In the genomic region with DNA sequence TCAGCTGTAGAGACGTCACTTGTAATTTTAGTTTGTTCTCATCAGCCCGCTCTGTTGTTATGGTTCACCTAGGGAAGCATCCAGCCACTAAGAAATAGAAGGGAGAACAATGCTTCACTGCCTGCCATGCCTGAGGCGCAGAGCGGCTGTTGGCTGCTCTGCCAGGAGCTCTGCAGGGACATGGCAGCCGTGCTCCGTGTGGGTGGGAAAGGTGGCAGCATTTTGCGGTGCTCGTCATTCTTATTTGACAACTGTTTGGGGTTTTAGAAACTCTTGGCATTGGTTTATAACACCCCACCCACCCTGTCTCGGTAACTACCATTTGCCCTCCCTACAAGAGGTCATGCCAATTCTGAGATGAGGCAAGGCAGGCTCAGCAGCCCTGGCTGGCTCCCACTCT, we compare ENCODE assay signal across 17 cellular contexts.
A peak's percentile ranks its signal among the peaks of the same experiment; 100 is the strongest.
DNase-seq lines count a peak whose midpoint lies in the region; ATAC-seq, FAIRE-seq and TF ChIP-seq lines count a peak whose summit lies in the region.
"Had no signal": no experiment of that assay in that cellular context is flagged by ENCODE, and none has a peak within 500 bp of the region (broad histone marks: within the 10 kb centered on the region; RNA-seq: fewer than 3 reads in every experiment).

No MANE protein-coding gene starts in this region.

- peaks cover 30% of the 10 kb centered on the region for H3K4me1 Mint-ChIP-seq in chondrocyte (ENCODE audit: low read depth)

- DNase-seq in kidney (peak; percentile 74), renal cortical epithelial cell (ENCODE audit: low read depth) (peak; percentile 34), SW480 (ENCODE audit: low spot score) (no peak), smooth muscle cell (lab: John Stamatoyannopoulos, UW; ENCODE audit: unreplicated experiment) (no peak), chondrocyte (ENCODE audit: low spot score) (no peak)
- DNase-seq: CD8-positive, alpha-beta T cell; COR-L47; DND-41; GF-D8; HCEC 1CT; HFFc6 had no signal

- WGBS in esophagus, 2 donors = 51 to 67% methylated on average over 9 of the region's 9 CpGs
- 100% methylated on average over 9 of the region's 9 CpGs for WGBS in smooth muscle cell (ENCODE audit: low lambda C conversion rate)

- H3F3A ChIP-seq in smooth muscle cell (ENCODE audit: low read depth) = peaks cover 19% of the 10 kb centered on the region

- FAIRE-seq in kidney (lab: Jason Lieb, UNC) = no peak
- FAIRE-seq: A549, GM19239 had no signal

- H3K4me3 ChIP-seq in esophagus (ENCODE audit: low read depth in 1 of 2, low read length in 2 of 2) (no peak overlapping the region), kidney (ENCODE audit: low read length in 2 of 2) (no peak overlapping the region), smooth muscle cell (no peak overlapping the region)
- H3K4me3 ChIP-seq: A549 had no signal

- H3K4me2 ChIP-seq in smooth muscle cell = no peak overlapping the region
- H3K4me2 ChIP-seq: A549 had no signal

- H3K9me3 Mint-ChIP-seq in chondrocyte (ENCODE audit: low read depth) = no peaks in the 10 kb centered on the region
- H3K9me3 Mint-ChIP-seq: CD14-positive monocyte; CD8-positive, alpha-beta T cell; HFFc6 had no signal

- ATAC-seq in GM21447 (IDR thresholded peaks at IDR 0.05; ENCODE audit: unreplicated experiment) = no peak
- ATAC-seq: A549; CD8-positive, alpha-beta T cell had no signal

- no peak overlapping the region for H3K27ac Mint-ChIP-seq in chondrocyte (ENCODE audit: unreplicated experiment)
- H3K27ac Mint-ChIP-seq: CD8-positive, alpha-beta T cell; HFFc6 had no signal

- no peak for TF ChIP-seq CTCF in kidney (IDR thresholded peaks at IDR 0.05; ENCODE audit: borderline replicate concordance, extremely low read depth, insufficient read depth)
- no peak for TF ChIP-seq CTCF in smooth muscle cell (IDR thresholded peaks at IDR 0.05; ENCODE audit: borderline replicate concordance, insufficient read depth, poor library complexity, severe bottlenecking)
- no peak for TF ChIP-seq CTCF in chondrocyte (IDR thresholded peaks at IDR 0.05)

- H3K27ac ChIP-seq in esophagus (ENCODE audit: low read depth in 2 of 2, low read length in 1 of 2) = peak overlapping the region; percentile 23 to 40
- no peak overlapping the region for H3K27ac ChIP-seq in kidney (ENCODE audit: low read depth in 2 of 2, low read length in 2 of 2)
- H3K27ac ChIP-seq in smooth muscle cell (ENCODE audit: low read depth) = no peak overlapping the region
- H3K27ac ChIP-seq: A549, HL-60 had no signal

- H3K27me3 Mint-ChIP-seq in chondrocyte (ENCODE audit: low read depth) = no peaks in the 10 kb centered on the region

- intact Hi-C loops in kidney (cut with DNase I) = no loop called here

- H3K9me3 ChIP-seq in esophagus (ENCODE audit: control insufficient read depth in 2 of 2, insufficient read depth in 1 of 2, low read depth in 1 of 2, low read length in 1 of 2) = no peaks in the 10 kb centered on the region
- no peaks in the 10 kb centered on the region for H3K9me3 ChIP-seq in kidney (ENCODE audit: control insufficient read depth in 1 of 2, low read length in 2 of 2)
- H3K9me3 ChIP-seq in smooth muscle cell (replicated peaks; ENCODE audit: low read depth) = no peaks in the 10 kb centered on the region
- H3K9me3 ChIP-seq: A549 had no signal

- no peaks in the 10 kb centered on the region for H3K79me2 ChIP-seq in smooth muscle cell (ENCODE audit: low read depth)

- no peak overlapping the region for H2AFZ ChIP-seq in smooth muscle cell (ENCODE audit: low read depth)

- H3K9ac ChIP-seq in kidney (ENCODE audit: low read length in 2 of 2) (no peak overlapping the region), smooth muscle cell (ENCODE audit: low read depth) (no peak overlapping the region)

- H3K27me3 ChIP-seq in esophagus (ENCODE audit: control insufficient read depth in 1 of 2, insufficient read depth in 2 of 2, low read length in 2 of 2) = no peaks in the 10 kb centered on the region
- no peaks in the 10 kb centered on the region for H3K27me3 ChIP-seq in smooth muscle cell (ENCODE audit: low read depth)

- H3K4me1 ChIP-seq in esophagus (ENCODE audit: control insufficient read depth in 2 of 2, insufficient read depth in 2 of 2, low read length in 1 of 2) (peaks cover 5 to 20% of the 10 kb centered on the region in 2 donors), kidney (ENCODE audit: control insufficient read depth in 1 of 2, insufficient read depth in 1 of 2, low read depth in 1 of 2, low read length in 2 of 2) (peaks cover 22 to 29% of the 10 kb centered on the region in 2 donors), smooth muscle cell (ENCODE audit: low read depth) (no peaks in the 10 kb centered on the region)

- H4K20me1 ChIP-seq in smooth muscle cell (ENCODE audit: low read depth) = no peaks in the 10 kb centered on the region

- no peaks in the 10 kb centered on the region for H3K36me3 Mint-ChIP-seq in chondrocyte (ENCODE audit: low read depth)
- H3K36me3 Mint-ChIP-seq: CD14-positive monocyte; CD8-positive, alpha-beta T cell had no signal

- no peak overlapping the region for H3K4me3 Mint-ChIP-seq in chondrocyte (ENCODE audit: unreplicated experiment)
- H3K4me3 Mint-ChIP-seq: CD14-positive monocyte; CD8-positive, alpha-beta T cell; HFFc6 had no signal

- H3K36me3 ChIP-seq in esophagus (ENCODE audit: control insufficient read depth in 2 of 2, insufficient read depth in 2 of 2, low read length in 1 of 2) (no peaks in the 10 kb centered on the region), kidney (ENCODE audit: control insufficient read depth in 1 of 2, insufficient read depth in 2 of 2, low read length in 2 of 2) (no peaks in the 10 kb centered on the region), smooth muscle cell (ENCODE audit: low read depth) (no peaks in the 10 kb centered on the region)

Comparison
In these comparisons a context has a peak if more than half of its experiments do, and no peak if none do; other contexts are left out.
1. H3K27ac ChIP-seq: peak in esophagus (2 of 2); none in kidney (0 of 2) and smooth muscle cell (single experiment).
2. DNase-seq: peak in kidney (single experiment) and renal cortical epithelial cell (single experiment); none in SW480 (single experiment), smooth muscle cell (single experiment) and chondrocyte (single experiment).